Comparison of ENCODE assay signal across 35 cellular contexts in genomic region chr20:22696759-22697158, GRCh38.
"Had no signal": no experiment of that assay in that cellular context is flagged by ENCODE, and none has a peak within 500 bp of the region (broad histone marks: within the 10 kb centered on the region; RNA-seq: fewer than 3 reads in every experiment).

No MANE protein-coding gene starts in this region.

- H3K27ac ChIP-seq: KMS-11 had no signal

- H3K36me3 ChIP-seq: MG63 had no signal

- H3K27me3 ChIP-seq: MG63 had no signal

- DNase-seq: Karpas-422, Kasumi-1, MG63, MM.1S, MV-4-11, NCI-H1048, NCI-H1092, NCI-H1092 treated with DMSO at 0.1 percent for 48 hours, NCI-H1105, NCI-H1105 treated with DMSO at 0.1 percent for 48 hours, NCI-H1417, NCI-H1417 treated with DMSO at 0.1 percent for 48 hours, NCI-H1436, NCI-H1436 treated with DMSO at 0.1 percent for 48 hours, NCI-H146, NCI-H1694, NCI-H1694 treated with DMSO at 0.1 percent for 48 hours, NCI-H187, NCI-H187 treated with DMSO at 0.1 percent for 48 hours, NCI-H1930, NCI-H2029, NCI-H2029 treated with DMSO at 0.1 percent for 48 hours, NCI-H2081, NCI-H2081 treated with DMSO at 0.1 percent for 48 hours, NCI-H2107, NCI-H2171, NCI-H2171 treated with DMSO at 0.1 percent for 48 hours, NCI-H2227 treated with DMSO at 0.1 percent for 48 hours, NCI-H226, NCI-H345, NCI-H446, NCI-H446 treated with DMSO at 0.1 percent for 48 hours, NCI-H510A, NCI-H510A treated with DMSO at 0.1 percent for 48 hours had no signal

- H3K4me3 ChIP-seq: MG63 had no signal

- H3K9me3 ChIP-seq: MG63 had no signal
